ENCODE assay signal across 22 cellular contexts in the genomic region with DNA sequence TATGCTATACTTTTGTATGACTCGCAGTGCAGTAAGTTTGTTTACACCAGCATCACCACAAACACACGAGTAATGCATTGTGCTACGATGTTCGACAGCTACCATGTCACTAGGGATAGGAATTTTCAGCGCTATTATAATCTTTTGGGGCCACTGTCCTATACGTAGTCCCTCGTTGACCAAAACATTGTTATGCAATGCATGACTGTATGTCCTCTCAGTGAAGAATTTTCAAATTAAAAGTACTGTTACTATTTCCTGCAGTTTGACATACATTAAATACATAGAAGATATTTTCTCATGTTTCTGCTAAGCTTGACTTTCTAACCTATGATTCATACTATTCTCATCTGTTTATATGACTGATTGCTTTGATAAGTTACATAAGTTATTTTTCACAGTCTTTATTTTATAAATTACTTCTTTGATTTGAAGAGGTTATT.
A peak's percentile ranks its signal among the peaks of the same experiment; 100 is the strongest.
DNase-seq lines count a peak whose midpoint lies in the region; ATAC-seq and TF ChIP-seq lines count a peak whose summit lies in the region.
"Had no signal": no experiment of that assay in that cellular context is flagged by ENCODE, and none has a peak within 500 bp of the region (broad histone marks: within the 10 kb centered on the region; RNA-seq: fewer than 3 reads in every experiment).

No MANE protein-coding gene starts in this region.

- H3K9ac ChIP-seq in HCT116 (ENCODE audit: low read length) (no peak overlapping the region), endodermal cell (ENCODE audit: extremely low read depth, low read length, poor library complexity, severe bottlenecking) (no peak overlapping the region)

- 92 to 100% methylated on average over 4 to 7 of the region's 7 CpGs for WGBS in endodermal cell (ENCODE audit: insufficient coverage in 1 of 2, insufficient read length in 1 of 2), 2 experiments

- BruUV-seq in HCT116 (replicated peaks; lab: Mats Ljungman, UMichigan) = no TSS peak

- no peak overlapping the region for H3K4me3 Mint-ChIP-seq in endodermal cell
- H3K4me3 Mint-ChIP-seq: dendritic cell treated with granulocyte-macrophage colony-stimulating factor and Interleukin-4, amounts not matched to agents 40 ng/mL and 50 ng/mL, for 4 days; stimulated activated memory B cell treated with anti-CD40 and anti-IgM and Interleukin-4, amounts not matched to agents 10 μg/mL and 1 μg/mL and 100 μg/mL, for 72 hours had no signal

- no peak overlapping the region for H3K27ac Mint-ChIP-seq in endodermal cell
- H3K27ac Mint-ChIP-seq: dendritic cell treated with granulocyte-macrophage colony-stimulating factor and Interleukin-4, amounts not matched to agents 40 ng/mL and 50 ng/mL, for 4 days; stimulated activated memory B cell treated with anti-CD40 and anti-IgM and Interleukin-4, amounts not matched to agents 10 μg/mL and 1 μg/mL and 100 μg/mL, for 72 hours had no signal

- intact Hi-C loops in HCT116 (cut with micrococcal nuclease) = no loop called here

- no peaks in the 10 kb centered on the region for H3K27me3 ChIP-seq in HCT116 (ENCODE audit: insufficient read depth, low read length)
- H3K27me3 ChIP-seq in RWPE2 (ENCODE audit: insufficient read depth, poor library complexity, severe bottlenecking) = no peaks in the 10 kb centered on the region
- H3K27me3 ChIP-seq in endodermal cell (ENCODE audit: control insufficient read depth, insufficient read depth, low read length, poor library complexity, severe bottlenecking) = no peaks in the 10 kb centered on the region
- H3K27me3 ChIP-seq: vagina had no signal

- H3K9me3 Mint-ChIP-seq in endodermal cell = no peaks in the 10 kb centered on the region
- H3K9me3 Mint-ChIP-seq: dendritic cell treated with granulocyte-macrophage colony-stimulating factor and Interleukin-4, amounts not matched to agents 40 ng/mL and 50 ng/mL, for 4 days; stimulated activated memory B cell treated with anti-CD40 and anti-IgM and Interleukin-4, amounts not matched to agents 10 μg/mL and 1 μg/mL and 100 μg/mL, for 72 hours had no signal

- no peak for TF ChIP-seq POLR2A in HCT116 (IDR thresholded peaks at IDR 0.05; ENCODE audit: borderline replicate concordance, extremely low read depth, insufficient read depth, insufficient read length)

- no peaks in the 10 kb centered on the region for H4K20me1 ChIP-seq in HCT116 (ENCODE audit: insufficient read depth)

- H3K36me3 Mint-ChIP-seq in endodermal cell (ENCODE audit: low read depth) = peaks cover 3% of the 10 kb centered on the region

- ATAC-seq in HCT116 (peak; percentile 66), RWPE2 (ENCODE audit: low read depth) (peak; percentile 67), esophagus mucosa (peak; percentile 41)
- ATAC-seq: psoas muscle; stimulated activated memory B cell treated with anti-CD40 and anti-IgM and Interleukin-4, amounts not matched to agents 10 μg/mL and 1 μg/mL and 100 μg/mL, for 72 hours had no signal

- RAD21 ChIA-PET in HCT116 (lab: Charles Lee; ENCODE audit: low non-redundant PET in 1 of 2, low total read pairs in 2 of 2, uncharacterized antibody in 2 of 2, unreplicated experiment in 2 of 2) = no interaction called here

- H3K4me1 ChIP-seq in HCT116 (ENCODE audit: control insufficient read depth in 1 of 2, insufficient read depth in 2 of 2, low read length in 2 of 2) = peaks cover 19 to 30% of the 10 kb centered on the region in 2 experiments
- H3K4me1 ChIP-seq in RWPE2 (ENCODE audit: insufficient read depth, poor library complexity, severe bottlenecking) = peaks cover 11% of the 10 kb centered on the region
- H3K4me1 ChIP-seq in endodermal cell (ENCODE audit: control insufficient read depth, insufficient read depth, low read length) = no peaks in the 10 kb centered on the region
- H3K4me1 ChIP-seq: psoas muscle, vagina had no signal

- no peak overlapping the region for H2AFZ ChIP-seq in HCT116 (ENCODE audit: low read depth, low read length, poor library complexity, severe bottlenecking)

- no peaks in the 10 kb centered on the region for H3K9me3 ChIP-seq in HCT116 (ENCODE audit: control insufficient read depth in 1 of 2, insufficient read depth in 1 of 2, low read depth in 1 of 2, low read length in 2 of 2)
- H3K9me3 ChIP-seq in RWPE2 (ENCODE audit: severe bottlenecking) = no peaks in the 10 kb centered on the region
- H3K9me3 ChIP-seq in endodermal cell (ENCODE audit: control insufficient read depth, low read length) = no peaks in the 10 kb centered on the region
- H3K9me3 ChIP-seq: psoas muscle, vagina had no signal

- H3K9me2 ChIP-seq in HCT116 (ENCODE audit: insufficient read depth) = no peaks in the 10 kb centered on the region

- POLR2A ChIA-PET in HCT116 (lab: Charles Lee) = interaction anchor here (0.8 kb wide), 1 partner anchor 8 kb away, joined by 3 read pairs; no protein-coding TSS in a partner anchor

- no peak overlapping the region for H3K27ac ChIP-seq in HCT116 (ENCODE audit: low read depth, low read length)
- no peak overlapping the region for H3K27ac ChIP-seq in RWPE2 (ENCODE audit: poor library complexity, severe bottlenecking)
- H3K27ac ChIP-seq in endodermal cell (ENCODE audit: low read depth, low read length) = no peak overlapping the region
- H3K27ac ChIP-seq: psoas muscle, vagina had no signal

- peaks cover 14% of the 10 kb centered on the region for H3K4me1 Mint-ChIP-seq in endodermal cell
- H3K4me1 Mint-ChIP-seq: stimulated activated memory B cell treated with anti-CD40 and anti-IgM and Interleukin-4, amounts not matched to agents 10 μg/mL and 1 μg/mL and 100 μg/mL, for 72 hours had no signal

- peaks cover 13% of the 10 kb centered on the region; the same call in 1 of the 2 replicates for H3K79me2 ChIP-seq in HCT116 (ENCODE audit: insufficient read depth, low read length)

- H3K27me3 Mint-ChIP-seq in endodermal cell (ENCODE audit: insufficient read depth) = no peaks in the 10 kb centered on the region
- H3K27me3 Mint-ChIP-seq: dendritic cell treated with granulocyte-macrophage colony-stimulating factor and Interleukin-4, amounts not matched to agents 40 ng/mL and 50 ng/mL, for 4 days; stimulated activated memory B cell treated with anti-CD40 and anti-IgM and Interleukin-4, amounts not matched to agents 10 μg/mL and 1 μg/mL and 100 μg/mL, for 72 hours had no signal

- DNase-seq in HCT116 (ENCODE audit: low read depth, low spot score) (no peak), RWPE2 (ENCODE audit: low spot score) (no peak), skeletal muscle cell (ENCODE audit: low read depth) (peak; percentile 11), endodermal cell (no peak), islet precursor cell (no peak), HT-29 (ENCODE audit: low spot score) (no peak)
- DNase-seq: activated CD4-positive, alpha-beta T cell treated with anti-CD3 and anti-CD28 coated beads, Interleukin-2, amount 50 U/mL, for 48 hours; activated CD4-positive, CD25-positive, alpha-beta regulatory T cell; activated gamma-delta T cell treated with Interleukin-2 at 50 U/mL for 16 hours; activated T-cell treated with anti-CD3 and anti-CD28 coated beads for 4 hours; kidney glomerular epithelial cell; NCI-H510A treated with DMSO at 0.1 percent for 48 hours; psoas muscle; RPMI8226; small intestine; stimulated activated CD4-positive, alpha-beta T cell treated with anti-CD3 and anti-CD28 coated beads, Interleukin-2, amount 100 ng/mL, for 24 hours; T-helper 9 cell had no signal

- no peak for TF ChIP-seq CTCF in HCT116 (IDR thresholded peaks at IDR 0.05 in 2 of 3, conservative IDR thresholded peaks at IDR 0.05 in 1 of 3; ENCODE audit: borderline replicate concordance in 1 of 3, insufficient read depth in 1 of 3, low read depth in 2 of 3, low read length in 2 of 3)
- no peak for TF ChIP-seq CTCF in RWPE2 (IDR thresholded peaks at IDR 0.05; ENCODE audit: poor library complexity, severe bottlenecking)
- TF ChIP-seq CTCF in endodermal cell (conservative IDR thresholded peaks at IDR 0.05) = no peak

- peak overlapping the region; percentile 37; the same call in 1 of the 2 replicates for H3K4me2 ChIP-seq in HCT116 (ENCODE audit: low read length)

- TF ChIP-seq RAD21 in HCT116 (IDR thresholded peaks at IDR 0.05; ENCODE audit: low read depth) = no peak

- no peaks in the 10 kb centered on the region for H3K36me3 ChIP-seq in HCT116 (ENCODE audit: control insufficient read depth in 1 of 2, insufficient read depth in 2 of 2, low read length in 2 of 2)
- H3K36me3 ChIP-seq in RWPE2 (ENCODE audit: low read depth) = no peaks in the 10 kb centered on the region
- no peaks in the 10 kb centered on the region for H3K36me3 ChIP-seq in endodermal cell (ENCODE audit: control insufficient read depth, insufficient read depth, low read length)
- H3K36me3 ChIP-seq: vagina had no signal

- H3K4me3 ChIP-seq in HCT116 (replicated peaks in 1 of 2; ENCODE audit: low read depth in 1 of 2, low read length in 2 of 2) = no peak overlapping the region
- no peak overlapping the region for H3K4me3 ChIP-seq in RWPE2 (ENCODE audit: severe bottlenecking)
- H3K4me3 ChIP-seq in skeletal muscle cell (ENCODE audit: low read depth, low read length) = no peak overlapping the region
- H3K4me3 ChIP-seq in endodermal cell (ENCODE audit: low read length) = no peak overlapping the region
- H3K4me3 ChIP-seq: lung, psoas muscle, vagina had no signal

- CTCF ChIA-PET in HCT116 (lab: Charles Lee) = no interaction called here

TF ChIP-seq in HCT116, 20 proteins besides CTCF, POLR2A, EP300 and RAD21:
- TF ChIP-seq JUND (IDR thresholded peaks at IDR 0.05) (peak; percentile 54), SP1 (IDR thresholded peaks at IDR 0.05; ENCODE audit: low read depth) (peak; percentile 41), SIN3A (IDR thresholded peaks at IDR 0.05; ENCODE audit: low read depth) (no peak), FOSL1 (IDR thresholded peaks at IDR 0.05; ENCODE audit: low read depth) (peak; percentile 63), ZFX (IDR thresholded peaks at IDR 0.05) (no peak), CEBPB (IDR thresholded peaks at IDR 0.05; ENCODE audit: low read depth) (peak; percentile 72), ZNF274 (IDR thresholded peaks at IDR 0.05; ENCODE audit: low read depth, low read length) (no peak), SRF (IDR thresholded peaks at IDR 0.05; ENCODE audit: low read depth) (0 out of 2 replicates have a peak, but pooled peaks have one; percentile 14)
TF ChIP-seq in HCT116: peak in this region for 5.
